28 cellular contexts compared by ENCODE assay signal in the genomic region with DNA sequence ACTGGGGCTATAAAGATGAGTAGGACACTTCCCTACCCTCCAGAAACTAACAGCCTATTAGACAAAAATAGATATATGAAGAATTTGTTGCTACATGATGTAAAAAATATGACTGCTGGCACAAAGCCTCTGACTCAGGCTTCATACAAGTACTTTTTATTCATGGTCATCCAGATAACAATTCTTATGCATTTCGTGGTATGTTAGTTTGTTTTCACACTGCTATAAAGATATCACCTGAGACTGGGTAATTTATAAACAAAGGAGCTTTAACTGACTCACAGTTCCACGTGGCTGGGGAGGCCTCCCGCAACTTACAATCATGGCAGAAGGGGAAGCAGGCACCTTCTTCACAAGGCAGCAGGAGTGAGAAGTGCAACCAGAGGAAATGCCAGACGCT.
DNase-seq lines count a peak whose midpoint lies in the region; ATAC-seq and TF ChIP-seq lines count a peak whose summit lies in the region.
"Had no signal": no experiment of that assay in that cellular context is flagged by ENCODE, and none has a peak within 500 bp of the region (broad histone marks: within the 10 kb centered on the region; RNA-seq: fewer than 3 reads in every experiment).

No MANE protein-coding gene starts in this region.

- DNase-seq in H4 (ENCODE audit: low spot score) (peak; percentile 14), astrocyte of the cerebellum (ENCODE audit: low read depth) (peak; percentile 29), fibroblast of villous mesenchyme (ENCODE audit: low read depth) (peak; percentile 5), retinal pigment epithelial cell (ENCODE audit: low read depth) (peak; percentile 21), head of caudate nucleus (no peak), OCI-M2 (lab: John Stamatoyannopoulos, UW; ENCODE audit: unreplicated experiment) (no peak)
- DNase-seq: activated CD4-positive, alpha-beta T cell treated with anti-CD3 and anti-CD28 coated beads, Interleukin-2, amount 10 ng/mL, durations not matched to agents 7 days and 5 days; activated naive CD4-positive, alpha-beta T cell; activated T-cell treated with anti-CD3 and anti-CD28 coated beads, Interleukin-2, amount 50 U/mL, for 48 hours; brain microvascular endothelial cell; colonic mucosa; effector CD8-positive, alpha-beta T cell; Karpas-422; kidney; lower lobe of right lung; NCI-H1048; NCI-H187 treated with DMSO at 0.1 percent for 48 hours; NCI-H526; retina; spleen; stimulated activated CD4-positive, alpha-beta T cell treated with anti-CD3 and anti-CD28 coated beads, Interleukin-2, amount 100 ng/mL, for 48 hours; trophoblast cell had no signal

- no peak overlapping the region for H3K4me3 ChIP-seq in astrocyte of the cerebellum (ENCODE audit: low read depth, low read length)
- H3K4me3 ChIP-seq in fibroblast of villous mesenchyme (ENCODE audit: low read depth, low read length): no peak overlapping the region
- no peak overlapping the region for H3K4me3 ChIP-seq in retinal pigment epithelial cell (ENCODE audit: low read length)
- H3K4me3 ChIP-seq: colonic mucosa, esophagus muscularis mucosa, GM12878, lower lobe of right lung, SJSA1, spleen had no signal

- intact Hi-C loops in head of caudate nucleus (cut with DNase I): no loop called here

- TF ChIP-seq CTCF in astrocyte of the cerebellum (IDR thresholded peaks at IDR 0.05; ENCODE audit: low read depth, low read length, missing control alignments) (no peak), fibroblast of villous mesenchyme (IDR thresholded peaks at IDR 0.05; ENCODE audit: insufficient read depth, low read depth, low read length) (no peak), retinal pigment epithelial cell (conservative IDR thresholded peaks at IDR 0.05; ENCODE audit: low read depth, low read length) (no peak)

- ATAC-seq in HG02678 (IDR thresholded peaks at IDR 0.05; ENCODE audit: unreplicated experiment): no peak
- ATAC-seq: GM12878; lower lobe of right lung; natural killer cell treated with Interleukin-12 subunit alpha and Interleukin-12 subunit beta and Interleukin-15 and Interleukin-18, amount 100 ng/mL, for 72 hours; WTC11 had no signal

- in situ Hi-C loops in astrocyte of the cerebellum (cut with HindIII; ENCODE audit: low sequenced_read_pairs): no loop called here

Comparison
In these comparisons a context has a peak if more than half of its experiments do, and no peak if none do; other contexts are left out.
1. DNase-seq: peak in H4 (single experiment), astrocyte of the cerebellum (single experiment), fibroblast of villous mesenchyme (single experiment) and retinal pigment epithelial cell (single experiment); none in head of caudate nucleus (0 of 42) and OCI-M2 (single experiment).